Comparison of ENCODE assay signal across 8 cellular contexts in genomic region chr12:6533653-6534157, GRCh38. TPM values are rescaled to one million over a fixed set of nuclear protein-coding genes. Genes with fewer than 3 reads are reported as not detected.
DNase-seq lines count a peak whose midpoint lies in the region; ATAC-seq and TF ChIP-seq lines count a peak whose summit lies in the region.

No MANE protein-coding gene starts in this region.

- H3K4me3 ChIP-seq in transverse colon: peak overlapping the region; percentile 71 to 82 (median 72)

- DNase-seq in DMS 273 (lab: John Stamatoyannopoulos, UW; ENCODE audit: unreplicated experiment) (peak; percentile 94), NCI-H446 (lab: John Stamatoyannopoulos, UW) (peak; percentile 94 to 95), erythroblast (lab: John Stamatoyannopoulos, UW) (peak; percentile 85 to 90), mucosa of gallbladder (ENCODE audit: low spot score) (peak; percentile 76), transverse colon (peak; percentile 68)
- DNase-seq in activated CD4-positive, alpha-beta T cell treated with anti-CD3 and anti-CD28 coated beads, Interleukin-2, amount 10 ng/mL, durations not matched to agents 24 days and 14 days: no peak

- peak overlapping the region; percentile 94 to 98 (median 98) for H3K27ac ChIP-seq in transverse colon

- H3K27ac Mint-ChIP-seq in activated CD4-positive, alpha-beta T cell treated with anti-CD3 and anti-CD28 coated beads, Interleukin-2, amount 10 ng/mL, durations not matched to agents 24 days and 14 days: peak overlapping the region; percentile 99

- H3K36me3 Mint-ChIP-seq in activated CD4-positive, alpha-beta T cell treated with anti-CD3 and anti-CD28 coated beads, Interleukin-2, amount 10 ng/mL, durations not matched to agents 24 days and 14 days (ENCODE audit: low read depth): peaks cover 81% of the 10 kb centered on the region

- H3K27me3 ChIP-seq in transverse colon: no peaks in the 10 kb centered on the region

- H3K9me3 ChIP-seq in transverse colon: no peaks in the 10 kb centered on the region

- 0% methylated on average over 23 of the region's 23 CpGs; no CpG with 5 or more reads in 1 of the 2 donors for WGBS in transverse colon (ENCODE audit: low coverage in 1 of 2), 2 donors

- in situ Hi-C loops in transverse colon (cut with MboI; ENCODE audit: low pct_ligation_motif_present in 1 of 4, low pct_unique_long_range_greater_than_20kb in 1 of 4, low sequenced_read_pairs in 3 of 4): loop anchor here in 1 of 4 donors (25.0 kb wide), 2 partner anchors 96 to 196 kb away; partner anchors contain the start of genes CD27 and TNFRSF1A

- peaks cover 38% of the 10 kb centered on the region for H3K4me1 Mint-ChIP-seq in activated CD4-positive, alpha-beta T cell treated with anti-CD3 and anti-CD28 coated beads, Interleukin-2, amount 10 ng/mL, durations not matched to agents 24 days and 14 days

- H3K9me3 Mint-ChIP-seq in activated CD4-positive, alpha-beta T cell treated with anti-CD3 and anti-CD28 coated beads, Interleukin-2, amount 10 ng/mL, durations not matched to agents 24 days and 14 days: no peaks in the 10 kb centered on the region

- no peaks in the 10 kb centered on the region for H3K27me3 Mint-ChIP-seq in activated CD4-positive, alpha-beta T cell treated with anti-CD3 and anti-CD28 coated beads, Interleukin-2, amount 10 ng/mL, durations not matched to agents 24 days and 14 days

- H3K36me3 ChIP-seq in transverse colon: peaks cover 0 to 16% (median 10%) of the 10 kb centered on the region in 4 donors

- peaks cover 31 to 56% (median 42%) of the 10 kb centered on the region in 4 donors for H3K4me1 ChIP-seq in transverse colon

- no peak for TF ChIP-seq EP300 in transverse colon (IDR thresholded peaks at IDR 0.05; ENCODE audit: low read depth)

- ATAC-seq in GM19452 (IDR thresholded peaks at IDR 0.05; ENCODE audit: unreplicated experiment) (peak; percentile 41), HG03460 (IDR thresholded peaks at IDR 0.05; ENCODE audit: unreplicated experiment) (peak; percentile 40)

- TF ChIP-seq POLR2A in erythroblast (IDR thresholded peaks at IDR 0.05; ENCODE audit: low read length) (no peak), transverse colon (IDR thresholded peaks at IDR 0.05) (no peak)

- no peak for TF ChIP-seq CTCF in transverse colon (IDR thresholded peaks at IDR 0.05)

- intact Hi-C loops in activated CD4-positive, alpha-beta T cell treated with anti-CD3 and anti-CD28 coated beads, Interleukin-2, amount 10 ng/mL, durations not matched to agents 24 days and 14 days (cut with micrococcal nuclease): loop anchor here (1.0 to 2.0 kb wide), 7 partner anchors 23 to 340 kb away; partner anchors contain the start of genes CHD4, IFFO1, NOP2 and SPSB2
- intact Hi-C loops in transverse colon (cut with DNase I; ENCODE audit: low total_unique reads): loop anchor here (10.0 kb wide), 1 partner anchor 209 kb away; no protein-coding TSS in a partner anchor

- H3K4me3 Mint-ChIP-seq in activated CD4-positive, alpha-beta T cell treated with anti-CD3 and anti-CD28 coated beads, Interleukin-2, amount 10 ng/mL, durations not matched to agents 24 days and 14 days: peak overlapping the region; percentile 92

RNA-seq across cellular contexts. Expression of gene GAPDH, which starts 0.6 kb away (rescaled TPM):
- 4,585 and 4,599 TPM in 2 replicates for total RNA-seq in activated CD4-positive, alpha-beta T cell treated with anti-CD3 and anti-CD28 coated beads, Interleukin-2, amount 10 ng/mL, durations not matched to agents 24 days and 14 days
- total RNA-seq in mucosa of gallbladder (2,392 TPM), transverse colon (1,000 to 10,000 TPM; 1,806 to 2,946 (median 2,333) TPM)

RNA-seq across cellular contexts. Expression of gene IFFO1, which starts 22.1 kb away (rescaled TPM):
- total RNA-seq in activated CD4-positive, alpha-beta T cell treated with anti-CD3 and anti-CD28 coated beads, Interleukin-2, amount 10 ng/mL, durations not matched to agents 24 days and 14 days: 16.0 and 16.9 TPM in 2 replicates
- total RNA-seq in mucosa of gallbladder: 14.2 TPM
- 10 to 100 TPM in 1 of 4 donors, 1 to 10 TPM in 3; 6.1 to 54.2 (median 8.0) TPM for total RNA-seq in transverse colon

RNA-seq across cellular contexts. Expression of gene NOP2, which starts 34.4 kb away (rescaled TPM):
- total RNA-seq in activated CD4-positive, alpha-beta T cell treated with anti-CD3 and anti-CD28 coated beads, Interleukin-2, amount 10 ng/mL, durations not matched to agents 24 days and 14 days: 192 and 193 TPM in 2 replicates
- 19.2 TPM for total RNA-seq in mucosa of gallbladder
- total RNA-seq in transverse colon: 100 to 1,000 TPM in 1 of 4 donors, 10 to 100 TPM in 3; 12.8 to 167 (median 30.5) TPM

RNA-seq across cellular contexts. Expression of gene NCAPD2, which starts 39.8 kb away (rescaled TPM):
- total RNA-seq in activated CD4-positive, alpha-beta T cell treated with anti-CD3 and anti-CD28 coated beads, Interleukin-2, amount 10 ng/mL, durations not matched to agents 24 days and 14 days: 104 and 106 TPM in 2 replicates
- total RNA-seq in mucosa of gallbladder (36.6 TPM), transverse colon (10 to 100 TPM; 18.3 to 20.2 (median 19.2) TPM)

RNA-seq across cellular contexts. Expression of gene MRPL51, which starts 40.6 kb away (rescaled TPM):
- total RNA-seq in activated CD4-positive, alpha-beta T cell treated with anti-CD3 and anti-CD28 coated beads, Interleukin-2, amount 10 ng/mL, durations not matched to agents 24 days and 14 days: 277 and 280 TPM in 2 replicates
- total RNA-seq in mucosa of gallbladder: 134 TPM
- 10 to 100 TPM in 3 of 4 donors, 1 to 10 TPM in 1; 2.6 to 49.7 (median 40.9) TPM for total RNA-seq in transverse colon
